Comparison of ENCODE assay signal across 1 cellular context in the genomic region with DNA sequence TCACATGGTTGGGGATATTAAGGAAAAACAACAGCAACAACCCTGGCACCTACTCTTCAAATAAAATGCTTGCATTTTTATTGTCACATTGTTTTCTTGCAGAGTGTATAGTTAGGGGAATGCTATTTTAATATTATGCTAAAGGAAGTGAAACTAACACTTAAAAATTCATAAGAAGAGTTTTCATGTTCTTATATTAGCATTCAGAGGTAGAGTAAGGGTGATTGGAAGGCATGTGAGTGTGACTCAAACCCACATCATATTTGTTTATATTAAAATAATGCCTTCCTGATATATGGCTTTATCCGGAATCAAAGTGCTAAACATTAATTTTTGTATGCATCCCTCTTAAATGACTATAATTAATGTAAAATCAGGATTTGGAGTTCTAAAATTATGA.
TF ChIP-seq lines count a peak whose summit lies in the region.

No MANE protein-coding gene starts in this region.

TF ChIP-seq in IMR-90, 13 proteins besides CTCF, POLR2A, EP300 and RAD21:
- TF ChIP-seq BHLHE40 (IDR thresholded peaks at IDR 0.05; ENCODE audit: low read depth, low read length) (0 out of 2 replicates have a peak, but pooled peaks have one; percentile 17), MAZ (IDR thresholded peaks at IDR 0.05; ENCODE audit: borderline replicate concordance, low read depth, low read length) (no peak)
